19 cellular contexts compared by ENCODE assay signal in the genomic region with DNA sequence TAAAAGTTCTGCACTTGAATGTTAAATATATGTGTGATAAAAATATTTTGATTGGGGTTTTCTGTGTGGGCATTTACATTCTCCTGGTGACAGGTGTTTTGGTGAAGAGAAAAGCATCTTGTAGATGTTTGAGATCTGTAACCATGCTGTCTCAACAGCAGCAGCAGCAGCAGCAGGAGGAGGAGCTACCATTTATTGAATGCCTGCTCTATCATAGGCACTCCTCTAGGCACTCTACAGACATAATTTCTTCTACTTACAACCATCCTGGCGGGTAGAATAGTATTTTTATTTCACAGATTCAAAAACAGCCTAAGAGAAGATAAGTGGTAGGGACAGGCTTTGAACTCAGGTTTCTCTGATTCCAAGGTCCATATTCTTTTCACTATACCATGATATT.
DNase-seq lines count a peak whose midpoint lies in the region; ATAC-seq lines count a peak whose summit lies in the region.
"Had no signal": no experiment of that assay in that cellular context is flagged by ENCODE, and none has a peak within 500 bp of the region (broad histone marks: within the 10 kb centered on the region; RNA-seq: fewer than 3 reads in every experiment).

No MANE protein-coding gene starts in this region.

- ATAC-seq in activated CD4-positive, alpha-beta T cell treated with anti-CD3 and anti-CD28 coated beads for 36 hours, result no peak
- no peak for ATAC-seq in activated naive CD8-positive, alpha-beta T cell treated with anti-CD3 and anti-CD28 coated beads, Interleukin-2, amount 50 U/mL, for 24 hours
- peak; percentile 32 for ATAC-seq in activated T-helper 17 cell treated with anti-CD3 and anti-CD28 coated beads, Interleukin-2, amount 50 U/mL, for 72 hours (replicated peaks)
- peak; percentile 65 for ATAC-seq in stimulated activated naive CD8-positive, alpha-beta T cell treated with anti-CD3 and anti-CD28 coated beads, Interleukin-15, amount 100 ng/mL, for 72 hours
- ATAC-seq: CD8-positive, alpha-beta T cell; PC-3 had no signal

- no peaks in the 10 kb centered on the region for H3K27me3 Mint-ChIP-seq in activated CD4-positive, alpha-beta T cell treated with anti-CD3 and anti-CD28 coated beads for 36 hours
- H3K27me3 Mint-ChIP-seq in activated naive CD8-positive, alpha-beta T cell treated with anti-CD3 and anti-CD28 coated beads, Interleukin-2, amount 50 U/mL, for 24 hours, result no peaks in the 10 kb centered on the region
- H3K27me3 Mint-ChIP-seq in activated naive CD8-positive, alpha-beta T cell treated with anti-CD3 and anti-CD28 coated beads for 36 hours, result no peaks in the 10 kb centered on the region
- H3K27me3 Mint-ChIP-seq in activated T-helper 17 cell treated with anti-CD3 and anti-CD28 coated beads, Interleukin-2, amount 50 U/mL, for 72 hours, result no peaks in the 10 kb centered on the region
- H3K27me3 Mint-ChIP-seq in stimulated activated naive CD8-positive, alpha-beta T cell treated with anti-CD3 and anti-CD28 coated beads, Interleukin-15, amount 100 ng/mL, for 72 hours, result no peaks in the 10 kb centered on the region

- no peak for DNase-seq in activated CD4-positive, alpha-beta T cell treated with anti-CD3 and anti-CD28 coated beads for 36 hours
- DNase-seq in activated CD4-positive, alpha-beta T cell treated with anti-CD3 and anti-CD28 coated beads for 4 hours, result no peak
- DNase-seq in activated naive CD8-positive, alpha-beta T cell treated with anti-CD3 and anti-CD28 coated beads, Interleukin-2, amount 50 U/mL, for 24 hours, result no peak
- DNase-seq in activated naive CD8-positive, alpha-beta T cell treated with anti-CD3 and anti-CD28 coated beads for 36 hours, result no peak
- no peak for DNase-seq in stimulated activated naive CD8-positive, alpha-beta T cell treated with anti-CD3 and anti-CD28 coated beads, Interleukin-15, amount 100 ng/mL, for 72 hours
- DNase-seq in HPDE6-E6E7 (ENCODE audit: extremely low spot score), result no peak
- DNase-seq: 8988T; CD8-positive, alpha-beta T cell; DND-41; Kasumi-1; NCI-H1417; NCI-H1694 treated with DMSO at 0.1 percent for 48 hours; NCI-H2081 treated with DMSO at 0.1 percent for 48 hours; NCI-H2171 treated with DMSO at 0.1 percent for 48 hours; NCI-H524 treated with DMSO at 0.1 percent for 48 hours; PC-3; RPMI8226; SHP77 had no signal

- H3K4me1 Mint-ChIP-seq in activated CD4-positive, alpha-beta T cell treated with anti-CD3 and anti-CD28 coated beads for 36 hours, result peaks cover 22% of the 10 kb centered on the region
- peaks cover 17% of the 10 kb centered on the region for H3K4me1 Mint-ChIP-seq in activated naive CD8-positive, alpha-beta T cell treated with anti-CD3 and anti-CD28 coated beads, Interleukin-2, amount 50 U/mL, for 24 hours
- H3K4me1 Mint-ChIP-seq in activated naive CD8-positive, alpha-beta T cell treated with anti-CD3 and anti-CD28 coated beads for 36 hours, result peaks cover 13% of the 10 kb centered on the region
- H3K4me1 Mint-ChIP-seq in activated T-helper 17 cell treated with anti-CD3 and anti-CD28 coated beads, Interleukin-2, amount 50 U/mL, for 72 hours, result peaks cover 11% of the 10 kb centered on the region
- peaks cover 16% of the 10 kb centered on the region for H3K4me1 Mint-ChIP-seq in stimulated activated naive CD8-positive, alpha-beta T cell treated with anti-CD3 and anti-CD28 coated beads, Interleukin-15, amount 100 ng/mL, for 72 hours

- intact Hi-C loops in activated CD4-positive, alpha-beta T cell treated with anti-CD3 and anti-CD28 coated beads for 36 hours (cut with DNase I, micrococcal nuclease), result loop anchor here in 1 of 2 experiments (2.0 kb wide), 1 partner anchor 17 kb away; no protein-coding TSS in a partner anchor

- H3K27ac Mint-ChIP-seq in activated CD4-positive, alpha-beta T cell treated with anti-CD3 and anti-CD28 coated beads for 36 hours, result peak overlapping the region; percentile 69
- no peak overlapping the region for H3K27ac Mint-ChIP-seq in activated naive CD8-positive, alpha-beta T cell treated with anti-CD3 and anti-CD28 coated beads, Interleukin-2, amount 50 U/mL, for 24 hours
- H3K27ac Mint-ChIP-seq in activated naive CD8-positive, alpha-beta T cell treated with anti-CD3 and anti-CD28 coated beads for 36 hours, result no peak overlapping the region
- H3K27ac Mint-ChIP-seq in activated T-helper 17 cell treated with anti-CD3 and anti-CD28 coated beads, Interleukin-2, amount 50 U/mL, for 72 hours, result peak overlapping the region; percentile 20
- H3K27ac Mint-ChIP-seq in stimulated activated naive CD8-positive, alpha-beta T cell treated with anti-CD3 and anti-CD28 coated beads, Interleukin-15, amount 100 ng/mL, for 72 hours, result peak overlapping the region in 1 of 2 donors; percentile 89
- H3K27ac Mint-ChIP-seq: CD8-positive, alpha-beta T cell had no signal

- peaks cover 3% of the 10 kb centered on the region for H3K9me3 Mint-ChIP-seq in activated CD4-positive, alpha-beta T cell treated with anti-CD3 and anti-CD28 coated beads for 36 hours (ENCODE audit: low read depth)
- H3K9me3 Mint-ChIP-seq in activated naive CD8-positive, alpha-beta T cell treated with anti-CD3 and anti-CD28 coated beads, Interleukin-2, amount 50 U/mL, for 24 hours, result peaks cover 3% of the 10 kb centered on the region
- H3K9me3 Mint-ChIP-seq in activated naive CD8-positive, alpha-beta T cell treated with anti-CD3 and anti-CD28 coated beads for 36 hours, result no peaks in the 10 kb centered on the region
- H3K9me3 Mint-ChIP-seq in activated T-helper 17 cell treated with anti-CD3 and anti-CD28 coated beads, Interleukin-2, amount 50 U/mL, for 72 hours, result no peaks in the 10 kb centered on the region
- peaks cover 0 to 4% of the 10 kb centered on the region in 2 donors for H3K9me3 Mint-ChIP-seq in stimulated activated naive CD8-positive, alpha-beta T cell treated with anti-CD3 and anti-CD28 coated beads, Interleukin-15, amount 100 ng/mL, for 72 hours
- H3K9me3 Mint-ChIP-seq: CD8-positive, alpha-beta T cell had no signal

- CTCF ChIA-PET in activated CD4-positive, alpha-beta T cell treated with anti-CD3 and anti-CD28 coated beads for 36 hours (lab: Charles Lee), result interaction anchor here (0.6 kb wide), 2 partner anchors 150 to 1281 kb away, joined by 3 read pairs; no protein-coding TSS in a partner anchor

- H3K36me3 Mint-ChIP-seq in activated CD4-positive, alpha-beta T cell treated with anti-CD3 and anti-CD28 coated beads for 36 hours (ENCODE audit: low read depth), result no peaks in the 10 kb centered on the region
- no peaks in the 10 kb centered on the region for H3K36me3 Mint-ChIP-seq in activated naive CD8-positive, alpha-beta T cell treated with anti-CD3 and anti-CD28 coated beads, Interleukin-2, amount 50 U/mL, for 24 hours (ENCODE audit: low read depth)
- H3K36me3 Mint-ChIP-seq in activated naive CD8-positive, alpha-beta T cell treated with anti-CD3 and anti-CD28 coated beads for 36 hours, result peaks cover 2% of the 10 kb centered on the region
- no peaks in the 10 kb centered on the region for H3K36me3 Mint-ChIP-seq in activated T-helper 17 cell treated with anti-CD3 and anti-CD28 coated beads, Interleukin-2, amount 50 U/mL, for 72 hours (ENCODE audit: low read depth)
- H3K36me3 Mint-ChIP-seq: CD8-positive, alpha-beta T cell had no signal

- peak overlapping the region; percentile 56 for H3K4me3 Mint-ChIP-seq in activated CD4-positive, alpha-beta T cell treated with anti-CD3 and anti-CD28 coated beads for 36 hours
- peak overlapping the region; percentile 35 for H3K4me3 Mint-ChIP-seq in activated naive CD8-positive, alpha-beta T cell treated with anti-CD3 and anti-CD28 coated beads, Interleukin-2, amount 50 U/mL, for 24 hours
- H3K4me3 Mint-ChIP-seq in activated naive CD8-positive, alpha-beta T cell treated with anti-CD3 and anti-CD28 coated beads for 36 hours, result no peak overlapping the region
- H3K4me3 Mint-ChIP-seq in activated T-helper 17 cell treated with anti-CD3 and anti-CD28 coated beads, Interleukin-2, amount 50 U/mL, for 72 hours, result peak overlapping the region; percentile 33
- H3K4me3 Mint-ChIP-seq in stimulated activated naive CD8-positive, alpha-beta T cell treated with anti-CD3 and anti-CD28 coated beads, Interleukin-15, amount 100 ng/mL, for 72 hours, result peak overlapping the region; percentile 10 to 85
- H3K4me3 Mint-ChIP-seq: CD8-positive, alpha-beta T cell had no signal

- POLR2A ChIA-PET in activated CD4-positive, alpha-beta T cell treated with anti-CD3 and anti-CD28 coated beads for 36 hours (lab: Charles Lee), result no interaction called here

Comparison
In these comparisons a context has a peak if more than half of its experiments do, and no peak if none do; other contexts are left out.
1. ATAC-seq: peak in activated T-helper 17 cell treated with anti-CD3 and anti-CD28 coated beads, Interleukin-2, amount 50 U/mL, for 72 hours (single experiment) and stimulated activated naive CD8-positive, alpha-beta T cell treated with anti-CD3 and anti-CD28 coated beads, Interleukin-15, amount 100 ng/mL, for 72 hours (single experiment); none in activated CD4-positive, alpha-beta T cell treated with anti-CD3 and anti-CD28 coated beads for 36 hours (single experiment) and activated naive CD8-positive, alpha-beta T cell treated with anti-CD3 and anti-CD28 coated beads, Interleukin-2, amount 50 U/mL, for 24 hours (single experiment).
2. H3K27ac Mint-ChIP-seq: peak in activated CD4-positive, alpha-beta T cell treated with anti-CD3 and anti-CD28 coated beads for 36 hours (single experiment) and activated T-helper 17 cell treated with anti-CD3 and anti-CD28 coated beads, Interleukin-2, amount 50 U/mL, for 72 hours (single experiment); none in activated naive CD8-positive, alpha-beta T cell treated with anti-CD3 and anti-CD28 coated beads, Interleukin-2, amount 50 U/mL, for 24 hours (single experiment) and activated naive CD8-positive, alpha-beta T cell treated with anti-CD3 and anti-CD28 coated beads for 36 hours (single experiment).